1 cellular context compared by ENCODE assay signal in the genomic region with DNA sequence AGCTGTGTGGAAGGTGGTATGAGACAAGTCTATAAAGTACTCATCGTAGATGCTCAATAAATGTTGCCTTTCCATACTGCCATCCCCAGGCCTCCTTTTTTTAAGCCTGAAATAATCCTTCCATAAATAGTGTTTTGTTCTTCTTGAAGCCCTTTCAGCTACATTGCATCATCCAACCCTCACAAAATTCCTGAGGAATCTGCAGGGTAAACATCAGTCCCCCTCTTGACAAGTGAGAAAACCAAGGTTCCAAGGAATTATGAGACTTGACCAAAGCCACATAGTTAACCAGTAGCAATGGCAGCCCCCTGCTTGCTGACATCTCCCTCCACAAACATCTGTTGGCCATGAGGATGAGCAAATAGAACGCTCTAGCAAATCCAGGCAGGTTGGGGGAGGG.
TF ChIP-seq lines count a peak whose summit lies in the region.

No MANE protein-coding gene starts in this region.

TF ChIP-seq in IMR-90, 13 proteins besides CTCF, POLR2A, EP300 and RAD21 (continued from another document):
- TF ChIP-seq, protein P1, sequence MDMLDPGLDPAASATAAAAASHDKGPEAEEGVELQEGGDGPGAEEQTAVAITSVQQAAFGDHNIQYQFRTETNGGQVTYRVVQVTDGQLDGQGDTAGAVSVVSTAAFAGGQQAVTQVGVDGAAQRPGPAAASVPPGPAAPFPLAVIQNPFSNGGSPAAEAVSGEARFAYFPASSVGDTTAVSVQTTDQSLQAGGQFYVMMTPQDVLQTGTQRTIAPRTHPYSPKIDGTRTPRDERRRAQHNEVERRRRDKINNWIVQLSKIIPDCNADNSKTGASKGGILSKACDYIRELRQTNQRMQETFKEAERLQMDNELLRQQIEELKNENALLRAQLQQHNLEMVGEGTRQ (IDR thresholded peaks at IDR 0.05; ENCODE audit: low read depth, low read length) = no peak
- no peak for TF ChIP-seq RFX5 (IDR thresholded peaks at IDR 0.05; ENCODE audit: low read depth, low read length)
- no peak for TF ChIP-seq MAFK (IDR thresholded peaks at IDR 0.05; ENCODE audit: low read depth, low read length)
TF ChIP-seq in IMR-90: peak in this region for 1.
